Comparison of ENCODE assay signal across 20 cellular contexts in genomic region chr9:113894166-113894565, GRCh38.
"Had no signal": no experiment of that assay in that cellular context is flagged by ENCODE, and none has a peak within 500 bp of the region (broad histone marks: within the 10 kb centered on the region; RNA-seq: fewer than 3 reads in every experiment).

No MANE protein-coding gene starts in this region.

- H3K36me3 ChIP-seq: esophagus muscularis mucosa, gastroesophageal sphincter, left ventricle myocardium inferior, lower lobe of right lung had no signal

- H3K9me3 ChIP-seq: esophagus muscularis mucosa, mucosa of descending colon had no signal

- H3K27ac ChIP-seq: coronary artery, dorsolateral prefrontal cortex, esophagus muscularis mucosa, foreskin keratinocyte, gastroesophageal sphincter, heart left ventricle, hepatocyte, left ventricle myocardium inferior, lower lobe of right lung had no signal

- H3K4me3 ChIP-seq: coronary artery, dorsolateral prefrontal cortex, esophagus muscularis mucosa, gastroesophageal sphincter, heart left ventricle, hepatocyte, left ventricle myocardium inferior, lower lobe of right lung, mucosa of descending colon had no signal

- H3K4me2 ChIP-seq: hepatocyte had no signal

- DNase-seq: dermis blood vessel endothelial cell; dorsolateral prefrontal cortex; effector CD4-positive, alpha-beta T cell; effector memory CD4-positive, alpha-beta T cell; foreskin keratinocyte; heart left ventricle; hypothalamus; left cardiac atrium; left ventricle myocardium inferior; lower lobe of right lung; mesenchymal stem cell; mucosa of descending colon had no signal

- H3K27ac Mint-ChIP-seq: mesothelial cell of epicardium had no signal

- H2AFZ ChIP-seq: hepatocyte had no signal

- H3K4me1 ChIP-seq: esophagus muscularis mucosa, foreskin keratinocyte, gastroesophageal sphincter, left ventricle myocardium inferior had no signal

- ATAC-seq: foreskin keratinocyte, gastroesophageal sphincter, heart left ventricle, left cardiac atrium, lower lobe of right lung, mucosa of descending colon had no signal

- H3K27me3 ChIP-seq: dorsolateral prefrontal cortex, esophagus muscularis mucosa, foreskin keratinocyte, gastroesophageal sphincter, heart left ventricle, hepatocyte had no signal

- FAIRE-seq: colon, endothelial cell of umbilical vein, keratinocyte had no signal

- H3K4me3 Mint-ChIP-seq: mesothelial cell of epicardium had no signal

- H3K4me1 Mint-ChIP-seq: mesothelial cell of epicardium had no signal
